Comparison of ENCODE assay signal across 7 cellular contexts in the genomic region with DNA sequence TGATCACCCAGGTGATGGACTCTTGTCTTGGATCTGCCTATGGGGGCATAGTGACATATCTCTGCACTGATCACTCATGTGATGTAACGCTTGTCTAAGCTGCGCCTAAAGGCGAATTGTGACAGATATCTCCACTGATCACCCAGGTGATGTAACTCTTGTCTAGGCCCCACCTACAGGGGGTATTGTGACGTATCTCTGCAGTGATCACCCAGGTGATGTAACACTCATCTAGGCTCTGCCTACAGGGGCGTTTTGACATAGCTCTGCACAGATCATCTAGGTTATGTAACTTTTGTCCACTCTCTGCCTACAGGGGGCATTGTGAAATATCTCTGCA. TPM values are rescaled to one million over a fixed set of nuclear protein-coding genes. Genes with fewer than 3 reads are reported as not detected.
DNase-seq lines count a peak whose midpoint lies in the region; ATAC-seq, FAIRE-seq and TF ChIP-seq lines count a peak whose summit lies in the region.
"Not testable (repeated sequence)": the region's sequence is repeated elsewhere in the genome, so short reads cannot be mapped to it uniquely, and the experiment has no call there.

No MANE protein-coding gene starts in this region.

- not testable (repeated sequence) for TF ChIP-seq POLR2A in endothelial cell of umbilical vein (IDR thresholded peaks at IDR 0.05; ENCODE audit: low read depth, low read length)

- not testable (repeated sequence) for H3K4me1 Mint-ChIP-seq in Calu3 (ENCODE audit: low read depth, unreplicated experiment)
- peaks cover 12% of the 10 kb centered on the region for H3K4me1 Mint-ChIP-seq in activated CD4-positive, alpha-beta T cell treated with anti-CD3 and anti-CD28 coated beads for 36 hours
- peaks cover 13% of the 10 kb centered on the region for H3K4me1 Mint-ChIP-seq in activated T-helper 1 cell treated with anti-CD3 and anti-CD28 coated beads, Interleukin-12 subunit alpha, Interleukin-12 subunit beta, Interleukin-2, Interleukin-4 antibody, amounts not matched to agents 30 ng/mL and 10 ng/mL and 1 ng/mL, durations not matched to agents 14 hours and 24 hours and 36 hours (ENCODE audit: low read depth)

- H3K4me3 ChIP-seq in Loucy (ENCODE audit: low read length, poor library complexity, severe bottlenecking); endothelial cell of umbilical vein (replicated peaks in 1 of 3; ENCODE audit: insufficient read depth in 1 of 3, low read depth in 1 of 3, low read length in 3 of 3); parathyroid adenoma (ENCODE audit: low read depth, low read length): not testable (repeated sequence)

- H3K27me3 ChIP-seq in Loucy (ENCODE audit: insufficient read depth, low read length, poor library complexity, severe bottlenecking); endothelial cell of umbilical vein (ENCODE audit: control insufficient read depth in 2 of 2, insufficient read depth in 2 of 2, low read length in 2 of 2); parathyroid adenoma (ENCODE audit: control insufficient read depth, insufficient read depth, low read length): not testable (repeated sequence)

- POLR2A ChIA-PET in activated CD4-positive, alpha-beta T cell treated with anti-CD3 and anti-CD28 coated beads for 36 hours (lab: Charles Lee); endothelial cell of umbilical vein (lab: Charles Lee): not testable (repeated sequence)

- FAIRE-seq in endothelial cell of umbilical vein (lab: Jason Lieb, UNC): not testable (repeated sequence)

- not testable (repeated sequence) for H4K20me1 ChIP-seq in Loucy (ENCODE audit: insufficient read depth, low read length, poor library complexity, severe bottlenecking); endothelial cell of umbilical vein (replicated peaks; ENCODE audit: control insufficient read depth, extremely low read depth, insufficient read depth, low read length)

- not testable (repeated sequence) for H3K9me1 ChIP-seq in endothelial cell of umbilical vein (replicated peaks; ENCODE audit: control insufficient read depth, extremely low read depth, insufficient read depth, low read length)

- H3K27ac Mint-ChIP-seq in Calu3 (ENCODE audit: unreplicated experiment): peak overlapping the region; percentile 18
- H3K27ac Mint-ChIP-seq in activated CD4-positive, alpha-beta T cell treated with anti-CD3 and anti-CD28 coated beads for 36 hours: peak overlapping the region; percentile 0
- not testable (repeated sequence) for H3K27ac Mint-ChIP-seq in activated T-helper 1 cell treated with anti-CD3 and anti-CD28 coated beads, Interleukin-12 subunit alpha, Interleukin-12 subunit beta, Interleukin-2, Interleukin-4 antibody, amounts not matched to agents 30 ng/mL and 10 ng/mL and 1 ng/mL, durations not matched to agents 14 hours and 24 hours and 36 hours

- H3K27ac ChIP-seq in endothelial cell of umbilical vein (ENCODE audit: insufficient read depth, low read depth, low read length): not testable (repeated sequence)
- peak overlapping the region; percentile 93 for H3K27ac ChIP-seq in parathyroid adenoma

- H3K9me3 ChIP-seq in Loucy (ENCODE audit: insufficient read depth, low read depth, low read length); endothelial cell of umbilical vein (replicated peaks; ENCODE audit: control insufficient read depth, insufficient read depth, low read length); parathyroid adenoma (ENCODE audit: control insufficient read depth, low read length): not testable (repeated sequence)

- not testable (repeated sequence) for H3K9me2 ChIP-seq in Loucy (replicated peaks; ENCODE audit: low read depth, low read length)

- not testable (repeated sequence) for H3K79me2 ChIP-seq in Loucy (ENCODE audit: insufficient read depth, low read length); endothelial cell of umbilical vein (ENCODE audit: control insufficient read depth, insufficient read depth, low read length); parathyroid adenoma

- intact Hi-C loops in Calu3 (cut with micrococcal nuclease; ENCODE audit: unreplicated experiment); endothelial cell of umbilical vein (cut with micrococcal nuclease): not testable (repeated sequence)
- intact Hi-C loops in activated CD4-positive, alpha-beta T cell treated with anti-CD3 and anti-CD28 coated beads for 36 hours (cut with DNase I, micrococcal nuclease): loop anchor here (2.0 to 5.0 kb wide), 4 partner anchors 49 to 703 kb away; a partner anchor contains a TSS
- intact Hi-C loops in activated T-helper 1 cell treated with anti-CD3 and anti-CD28 coated beads, Interleukin-12 subunit alpha, Interleukin-12 subunit beta, Interleukin-2, Interleukin-4 antibody, amounts not matched to agents 30 ng/mL and 10 ng/mL and 1 ng/mL, durations not matched to agents 14 hours and 24 hours and 36 hours (cut with micrococcal nuclease): loop anchor here (2.0 to 5.0 kb wide), 2 partner anchors 49 to 507 kb away; a partner anchor contains a TSS

- DNase-seq in Calu3: not testable (repeated sequence)
- peak; percentile 14 for DNase-seq in activated CD4-positive, alpha-beta T cell treated with anti-CD3 and anti-CD28 coated beads for 36 hours
- DNase-seq in activated T-helper 1 cell treated with anti-CD3 and anti-CD28 coated beads, Interleukin-12 subunit alpha, Interleukin-12 subunit beta, Interleukin-2, Interleukin-4 antibody, amounts not matched to agents 30 ng/mL and 10 ng/mL and 1 ng/mL, durations not matched to agents 14 hours and 24 hours and 36 hours (ENCODE audit: low spot score): peak; percentile 33
- peak; percentile 2 for DNase-seq in amniotic epithelial cell (ENCODE audit: low read depth)
- peak; percentile 8 for DNase-seq in endothelial cell of umbilical vein (ENCODE audit: low read depth, low spot score)

- H3K4me1 ChIP-seq in Loucy (ENCODE audit: insufficient read depth, low read length, poor library complexity, severe bottlenecking); endothelial cell of umbilical vein (ENCODE audit: control insufficient read depth, extremely low read depth, insufficient read depth, low read length): not testable (repeated sequence)
- peaks cover 26% of the 10 kb centered on the region for H3K4me1 ChIP-seq in parathyroid adenoma

- peaks cover 25% of the 10 kb centered on the region for H3K36me3 Mint-ChIP-seq in Calu3 (ENCODE audit: insufficient read depth, unreplicated experiment)
- not testable (repeated sequence) for H3K36me3 Mint-ChIP-seq in activated CD4-positive, alpha-beta T cell treated with anti-CD3 and anti-CD28 coated beads for 36 hours (ENCODE audit: low read depth); activated T-helper 1 cell treated with anti-CD3 and anti-CD28 coated beads, Interleukin-12 subunit alpha, Interleukin-12 subunit beta, Interleukin-2, Interleukin-4 antibody, amounts not matched to agents 30 ng/mL and 10 ng/mL and 1 ng/mL, durations not matched to agents 14 hours and 24 hours and 36 hours (ENCODE audit: low read depth)

- not testable (repeated sequence) for TF ChIP-seq CTCF in Calu3 (IDR thresholded peaks at IDR 0.05; ENCODE audit: unreplicated experiment); endothelial cell of umbilical vein (IDR thresholded peaks at IDR 0.05; ENCODE audit: extremely low read depth in 1 of 2, insufficient read depth in 1 of 2, low read depth in 1 of 2, low read length in 2 of 2); parathyroid adenoma (IDR thresholded peaks at IDR 0.05)
- 0 out of 2 replicates have a peak, but pooled peaks have one; percentile 5 for TF ChIP-seq CTCF in Loucy (conservative IDR thresholded peaks at IDR 0.05; ENCODE audit: low read length)

- H3K9ac ChIP-seq in Loucy (ENCODE audit: low read depth, low read length, poor library complexity, severe bottlenecking); endothelial cell of umbilical vein (replicated peaks; ENCODE audit: extremely low read depth, insufficient read depth, low read length); parathyroid adenoma: not testable (repeated sequence)

- not testable (repeated sequence) for H3F3A ChIP-seq in Loucy (ENCODE audit: low read depth)

- not testable (repeated sequence) for H3K36me3 ChIP-seq in Loucy (ENCODE audit: insufficient read depth, low read length); endothelial cell of umbilical vein (ENCODE audit: control insufficient read depth in 2 of 2, extremely low read depth in 1 of 2, insufficient read depth in 2 of 2, low read length in 2 of 2); parathyroid adenoma (ENCODE audit: control insufficient read depth, insufficient read depth, low read length)

- ATAC-seq in activated CD4-positive, alpha-beta T cell treated with anti-CD3 and anti-CD28 coated beads for 36 hours: not testable (repeated sequence)

- not testable (repeated sequence) for H3K27me3 Mint-ChIP-seq in Calu3 (ENCODE audit: unreplicated experiment); activated CD4-positive, alpha-beta T cell treated with anti-CD3 and anti-CD28 coated beads for 36 hours; activated T-helper 1 cell treated with anti-CD3 and anti-CD28 coated beads, Interleukin-12 subunit alpha, Interleukin-12 subunit beta, Interleukin-2, Interleukin-4 antibody, amounts not matched to agents 30 ng/mL and 10 ng/mL and 1 ng/mL, durations not matched to agents 14 hours and 24 hours and 36 hours (ENCODE audit: insufficient read depth)

- not testable (repeated sequence) for H2AFZ ChIP-seq in Loucy (ENCODE audit: low read length); endothelial cell of umbilical vein (ENCODE audit: low read depth, low read length); parathyroid adenoma

- H3K9me3 Mint-ChIP-seq in Calu3 (ENCODE audit: low read depth, unreplicated experiment): peaks cover 14% of the 10 kb centered on the region
- H3K9me3 Mint-ChIP-seq in activated CD4-positive, alpha-beta T cell treated with anti-CD3 and anti-CD28 coated beads for 36 hours (ENCODE audit: low read depth): peaks cover 27% of the 10 kb centered on the region
- peaks cover 41% of the 10 kb centered on the region for H3K9me3 Mint-ChIP-seq in activated T-helper 1 cell treated with anti-CD3 and anti-CD28 coated beads, Interleukin-12 subunit alpha, Interleukin-12 subunit beta, Interleukin-2, Interleukin-4 antibody, amounts not matched to agents 30 ng/mL and 10 ng/mL and 1 ng/mL, durations not matched to agents 14 hours and 24 hours and 36 hours

- CTCF ChIA-PET in Calu3 (lab: Charles Lee); activated CD4-positive, alpha-beta T cell treated with anti-CD3 and anti-CD28 coated beads for 36 hours (lab: Charles Lee); endothelial cell of umbilical vein (lab: Charles Lee): not testable (repeated sequence)

- not testable (repeated sequence) for BruUV-seq in Calu3 (replicated peaks; lab: Mats Ljungman, UMichigan); endothelial cell of umbilical vein (replicated peaks; lab: Mats Ljungman, UMichigan)

- H3K4me3 Mint-ChIP-seq in Calu3 (ENCODE audit: low read depth, unreplicated experiment); activated CD4-positive, alpha-beta T cell treated with anti-CD3 and anti-CD28 coated beads for 36 hours; activated T-helper 1 cell treated with anti-CD3 and anti-CD28 coated beads, Interleukin-12 subunit alpha, Interleukin-12 subunit beta, Interleukin-2, Interleukin-4 antibody, amounts not matched to agents 30 ng/mL and 10 ng/mL and 1 ng/mL, durations not matched to agents 14 hours and 24 hours and 36 hours: not testable (repeated sequence)

- dilution Hi-C loops in endothelial cell of umbilical vein (cut with MboI; ENCODE audit: extremely low pct_ligation_motif_present, low sequenced_read_pairs): not testable (repeated sequence)

- H3K4me2 ChIP-seq in Loucy (ENCODE audit: low read depth, low read length, poor library complexity, severe bottlenecking); endothelial cell of umbilical vein (ENCODE audit: insufficient read depth, low read length); parathyroid adenoma (ENCODE audit: low read length): not testable (repeated sequence)

RNA-seq across cellular contexts. Expression of a gene that starts 48.5 kb away (rescaled TPM):
- 73.2 and 74.4 TPM in 2 replicates for total RNA-seq in Calu3 (2022)
- total RNA-seq in activated CD4-positive, alpha-beta T cell treated with anti-CD3 and anti-CD28 coated beads for 36 hours: 100 to 1,000 TPM in 1 of 2 experiments, 10 to 100 TPM in 1; 94.7 to 101 TPM
- total RNA-seq in activated T-helper 1 cell treated with anti-CD3 and anti-CD28 coated beads, Interleukin-12 subunit alpha, Interleukin-12 subunit beta, Interleukin-2, Interleukin-4 antibody, amounts not matched to agents 30 ng/mL and 10 ng/mL and 1 ng/mL, durations not matched to agents 14 hours and 24 hours and 36 hours: 95.3 and 99.6 TPM in 2 replicates
- total RNA-seq in endothelial cell of umbilical vein: 86.1 and 98.4 TPM in 2 replicates
- polyA plus RNA-seq in endothelial cell of umbilical vein: 9.9 and 13.2 TPM in 2 replicates
- polyA plus RNA-seq in endothelial cell of umbilical vein (2011; cell fraction: cytosol; rRNA removed): 26.3 and 29.0 TPM in 2 replicates
- polyA plus RNA-seq in endothelial cell of umbilical vein (2011; cell fraction: nucleus; rRNA removed): 34.1 and 51.2 TPM in 2 replicates
- 60.8 and 98.0 TPM in 2 replicates for polyA plus RNA-seq in endothelial cell of umbilical vein (2012)
- polyA minus RNA-seq in endothelial cell of umbilical vein: 15.7 and 17.9 TPM in 2 replicates
- polyA minus RNA-seq in endothelial cell of umbilical vein (2011; cell fraction: cytosol; rRNA and poly(A)+ RNA removed): 24.5 TPM
- 26.3 and 36.8 TPM in 2 replicates for polyA minus RNA-seq in endothelial cell of umbilical vein (2011; cell fraction: nucleus; rRNA and poly(A)+ RNA removed)
